ENCODE assay signal across 2 cellular contexts in genomic region chr4:2272026-2272827, GRCh38.
A peak's percentile ranks its signal among the peaks of the same experiment; 100 is the strongest.
TF ChIP-seq lines count a peak whose summit lies in the region.

No MANE protein-coding gene starts in this region.

TF ChIP-seq in K562, 482 proteins besides CTCF, POLR2A, EP300 and RAD21:
- TF ChIP-seq EGR1 (conservative IDR thresholded peaks at IDR 0.05) = peak; percentile 18; the same call in 1 of the 2 replicates
- TF ChIP-seq SETDB1 (IDR thresholded peaks at IDR 0.05; ENCODE audit: low read length) = no peak
- no peak for TF ChIP-seq ZNF316 (IDR thresholded peaks at IDR 0.05)
- no peak for TF ChIP-seq SPI1 (IDR thresholded peaks at IDR 0.05; ENCODE audit: borderline replicate concordance, low read depth, low read length)
- TF ChIP-seq DACH1 (IDR thresholded peaks at IDR 0.05; ENCODE audit: partially characterized antibody) = no peak
- TF ChIP-seq MAX (CRISPR knock-in tag; IDR thresholded peaks at IDR 0.05) = peak; percentile 39; the same call in 1 of the 2 replicates
- TF ChIP-seq CREB5 (CRISPR knock-in tag; IDR thresholded peaks at IDR 0.05) = no peak
- TF ChIP-seq ZNF140 (CRISPR knock-in tag; IDR thresholded peaks at IDR 0.05) = no peak
- no peak for TF ChIP-seq MAFF (IDR thresholded peaks at IDR 0.05; ENCODE audit: low read length)
- TF ChIP-seq HMGXB4 (CRISPR knock-in tag; IDR thresholded peaks at IDR 0.05) = no peak
- TF ChIP-seq TOE1 (IDR thresholded peaks at IDR 0.05; ENCODE audit: borderline replicate concordance) = no peak
- TF ChIP-seq TOE1 (CRISPR knock-in tag; IDR thresholded peaks at IDR 0.05; ENCODE audit: borderline replicate concordance, low read depth) = no peak
- no peak for TF ChIP-seq TAF15 (IDR thresholded peaks at IDR 0.05; ENCODE audit: low read depth, low read length)

TF ChIP-seq in HepG2, 621 proteins besides CTCF, POLR2A, EP300 and RAD21:
- TF ChIP-seq IRX3 (CRISPR knock-in tag; IDR thresholded peaks at IDR 0.05; ENCODE audit: borderline replicate concordance, low read depth) (no peak), MNT (IDR thresholded peaks at IDR 0.05) (peak; percentile 98)
